ENCODE assay signal across 8 cellular contexts in genomic region chr6:139540276-139540675, GRCh38.
DNase-seq lines count a peak whose midpoint lies in the region; ATAC-seq and TF ChIP-seq lines count a peak whose summit lies in the region.

No MANE protein-coding gene starts in this region.

- no peaks in the 10 kb centered on the region for H3K36me3 ChIP-seq in mucosa of stomach (ENCODE audit: control insufficient read depth, insufficient read depth, low read length)

- H3K9ac ChIP-seq in mucosa of stomach (ENCODE audit: low read length): no peak overlapping the region

- no peak overlapping the region for H3K4me3 ChIP-seq in NB4 (ENCODE audit: low read depth, low read length)
- H3K4me3 ChIP-seq in mucosa of stomach (ENCODE audit: low read length): peak overlapping the region; percentile 17
- no peak overlapping the region for H3K4me3 ChIP-seq in coronary artery

- H3K9me3 ChIP-seq in mucosa of stomach (ENCODE audit: control insufficient read depth, low read length): no peaks in the 10 kb centered on the region

- H3K27me3 ChIP-seq in mucosa of stomach (ENCODE audit: control insufficient read depth, insufficient read depth, low read length): no peaks in the 10 kb centered on the region

- DNase-seq in NB4 (ENCODE audit: low read depth) (peak; percentile 73), iPS-NIHi11 (ENCODE audit: low spot score) (no peak), substantia nigra (lab: John Stamatoyannopoulos, UW) (no peak), SKM-1 treated with dmso at 0.1 percent for 144 hours (lab: John Stamatoyannopoulos, UW; ENCODE audit: unreplicated experiment) (no peak), coronary artery (ENCODE audit: low spot score) (no peak)
- peak; percentile 24 for DNase-seq in activated gamma-delta T cell treated with anti-CD3 and anti-CD28 coated beads, Interleukin-2, amount 50 U/mL, for 16 hours (ENCODE audit: low read depth)

- TF ChIP-seq POLR2A in NB4 (IDR thresholded peaks at IDR 0.05; ENCODE audit: extremely low read depth, insufficient read length): no peak

- no peak overlapping the region for H3K27ac ChIP-seq in substantia nigra (ENCODE audit: low read depth, low read length, poor library complexity, severe bottlenecking)
- H3K27ac ChIP-seq in coronary artery: peak overlapping the region in 1 of 2 donors; percentile 33

- TF ChIP-seq CTCF in NB4 (IDR thresholded peaks at IDR 0.05; ENCODE audit: low read depth, low read length) (no peak), coronary artery (IDR thresholded peaks at IDR 0.05) (no peak)

- peak; percentile 47 for ATAC-seq in GM21423 (IDR thresholded peaks at IDR 0.05; ENCODE audit: unreplicated experiment)

- H3K4me1 ChIP-seq in mucosa of stomach (ENCODE audit: control insufficient read depth, insufficient read depth, low read length): peaks cover 50% of the 10 kb centered on the region

Comparison
In these comparisons a context has a peak if more than half of its experiments do, and no peak if none do; other contexts are left out.
1. DNase-seq: peak in NB4 (single experiment) and activated gamma-delta T cell treated with anti-CD3 and anti-CD28 coated beads, Interleukin-2, amount 50 U/mL, for 16 hours (single experiment); none in iPS-NIHi11 (single experiment), substantia nigra (0 of 49), SKM-1 treated with dmso at 0.1 percent for 144 hours (single experiment) and coronary artery (single experiment).